In the genomic region with DNA sequence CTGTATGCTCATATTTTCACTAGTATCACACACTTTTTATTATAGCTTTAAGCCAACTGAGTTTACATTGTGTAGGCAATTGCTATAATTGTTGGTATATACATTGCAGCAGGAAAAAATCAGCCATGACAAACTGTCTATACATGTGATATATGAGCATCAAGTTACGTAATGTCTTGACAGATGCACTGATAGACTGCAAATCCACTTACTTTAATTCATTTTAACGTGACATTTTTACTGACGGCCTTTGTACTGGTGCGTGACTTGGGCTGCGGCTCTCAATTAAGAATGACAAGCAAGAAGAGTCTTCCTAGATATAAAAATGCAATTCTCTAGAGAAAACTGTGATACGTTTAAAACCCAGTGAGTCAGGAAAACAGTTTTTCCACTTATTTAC, we compare ENCODE assay signal across 24 cellular contexts.
DNase-seq lines count a peak whose midpoint lies in the region; ATAC-seq, FAIRE-seq and TF ChIP-seq lines count a peak whose summit lies in the region.
"Had no signal": no experiment of that assay in that cellular context is flagged by ENCODE, and none has a peak within 500 bp of the region (broad histone marks: within the 10 kb centered on the region; RNA-seq: fewer than 3 reads in every experiment).

No MANE protein-coding gene starts in this region.

- H3K9ac ChIP-seq in astrocyte (ENCODE audit: low read length): no peak overlapping the region
- H3K9ac ChIP-seq: BLaER1 had no signal

- no TSS peak for BruUV-seq in A673 (replicated peaks; lab: Mats Ljungman, UMichigan)

- H3K9me3 ChIP-seq in A673 (ENCODE audit: low read depth, low read length, poor library complexity, severe bottlenecking): no peaks in the 10 kb centered on the region
- no peaks in the 10 kb centered on the region for H3K9me3 ChIP-seq in astrocyte (ENCODE audit: insufficient read depth, low read depth, low read length)
- H3K9me3 ChIP-seq: BLaER1, HAP-1 had no signal

- H3K4me3 ChIP-seq in A673 (ENCODE audit: low read depth, low read length, poor library complexity, severe bottlenecking) (no peak overlapping the region), astrocyte (ENCODE audit: insufficient read depth, low read depth, low read length) (no peak overlapping the region)
- H3K4me3 ChIP-seq: BLaER1, GM23338, HAP-1 had no signal

- H3K4me3 Mint-ChIP-seq in astrocyte (ENCODE audit: unreplicated experiment): no peak overlapping the region
- no peak overlapping the region for H3K4me3 Mint-ChIP-seq in nephron progenitor cell
- no peak overlapping the region for H3K4me3 Mint-ChIP-seq in naive thymus-derived CD8-positive, alpha-beta T cell
- no peak overlapping the region for H3K4me3 Mint-ChIP-seq in activated CD4-positive, alpha-beta T cell treated with anti-CD3 and anti-CD28 coated beads, Interleukin-2, amount 10 ng/mL, durations not matched to agents 24 days and 14 days
- H3K4me3 Mint-ChIP-seq: B cell; CD4-positive, CD25-positive, alpha-beta regulatory T cell; CD8-positive, alpha-beta T cell; GM23338 had no signal

- no peaks in the 10 kb centered on the region for H3K36me3 ChIP-seq in A673 (ENCODE audit: insufficient read depth, low read length, poor library complexity, severe bottlenecking)
- H3K36me3 ChIP-seq in astrocyte (ENCODE audit: insufficient read depth, low read length): no peaks in the 10 kb centered on the region
- H3K36me3 ChIP-seq: BLaER1, HAP-1 had no signal

- CTCF ChIA-PET in A673 (lab: Charles Lee): no interaction called here

- ATAC-seq in naive thymus-derived CD8-positive, alpha-beta T cell: no peak
- ATAC-seq: CD8-positive, alpha-beta T cell; GM23338 had no signal

- H3K27me3 Mint-ChIP-seq in astrocyte (ENCODE audit: low read depth, unreplicated experiment) (no peaks in the 10 kb centered on the region), nephron progenitor cell (ENCODE audit: low read depth, poor library complexity) (no peaks in the 10 kb centered on the region)
- H3K27me3 Mint-ChIP-seq in naive thymus-derived CD8-positive, alpha-beta T cell: no peaks in the 10 kb centered on the region
- no peaks in the 10 kb centered on the region for H3K27me3 Mint-ChIP-seq in activated CD4-positive, alpha-beta T cell treated with anti-CD3 and anti-CD28 coated beads, Interleukin-2, amount 10 ng/mL, durations not matched to agents 24 days and 14 days
- H3K27me3 Mint-ChIP-seq: B cell; CD4-positive, CD25-positive, alpha-beta regulatory T cell had no signal

- FAIRE-seq in astrocyte (lab: Jason Lieb, UNC): peak; percentile 37
- FAIRE-seq: D721Med, GM12891, GM18507, H54 had no signal

- H3K79me2 ChIP-seq in astrocyte (ENCODE audit: insufficient read depth, low read length): no peaks in the 10 kb centered on the region

- H3K4me1 ChIP-seq in A673 (ENCODE audit: insufficient read depth, low read length, poor library complexity, severe bottlenecking) (no peaks in the 10 kb centered on the region), astrocyte (ENCODE audit: insufficient read depth, low read length) (no peaks in the 10 kb centered on the region)
- H3K4me1 ChIP-seq: BLaER1, HAP-1 had no signal

- intact Hi-C loops in A673 (cut with micrococcal nuclease; ENCODE audit: unreplicated experiment): no loop called here
- intact Hi-C loops in activated CD4-positive, alpha-beta T cell treated with anti-CD3 and anti-CD28 coated beads, Interleukin-2, amount 10 ng/mL, durations not matched to agents 24 days and 14 days (cut with micrococcal nuclease): no loop called here

- H3K27me3 ChIP-seq in A673 (replicated peaks; ENCODE audit: insufficient read depth, low read depth, low read length, poor library complexity) (no peaks in the 10 kb centered on the region), astrocyte (ENCODE audit: insufficient read depth, low read length) (no peaks in the 10 kb centered on the region)

- H3K27ac ChIP-seq in A673 (ENCODE audit: low read depth, low read length, poor library complexity, severe bottlenecking) (no peak overlapping the region), astrocyte (ENCODE audit: low read depth, low read length) (no peak overlapping the region)
- H3K27ac ChIP-seq: BLaER1, C4-2B had no signal

- POLR2A ChIA-PET in A673 (lab: Charles Lee; ENCODE audit: low non-redundant PET): no interaction called here
- POLR2A ChIA-PET in naive thymus-derived CD8-positive, alpha-beta T cell (lab: Charles Lee): no interaction called here

- H3K9me3 Mint-ChIP-seq in astrocyte (ENCODE audit: unreplicated experiment) (no peaks in the 10 kb centered on the region), nephron progenitor cell (peaks cover 14% of the 10 kb centered on the region)
- peaks cover 0 to 7% (median 0%) of the 10 kb centered on the region in 9 donors for H3K9me3 Mint-ChIP-seq in naive thymus-derived CD8-positive, alpha-beta T cell
- no peaks in the 10 kb centered on the region for H3K9me3 Mint-ChIP-seq in activated CD4-positive, alpha-beta T cell treated with anti-CD3 and anti-CD28 coated beads, Interleukin-2, amount 10 ng/mL, durations not matched to agents 24 days and 14 days
- H3K9me3 Mint-ChIP-seq: GM23338 had no signal

- peak; percentile 3 for DNase-seq in A673 (ENCODE audit: low spot score)
- peak; percentile 75 for DNase-seq in NCI-H82 (lab: John Stamatoyannopoulos, UW)
- DNase-seq in astrocyte (ENCODE audit: low read depth): no peak
- peak; percentile 1 for DNase-seq in nephron progenitor cell
- DNase-seq in naive thymus-derived CD8-positive, alpha-beta T cell: no peak
- DNase-seq in activated CD4-positive, alpha-beta T cell treated with anti-CD3 and anti-CD28 coated beads, Interleukin-2, amount 10 ng/mL, durations not matched to agents 24 days and 14 days: no peak
- DNase-seq in activated CD4-positive, alpha-beta T cell treated with anti-CD3 and anti-CD28 coated beads, Interleukin-2, amount 50 U/mL, for 48 hours: no peak
- DNase-seq in ecto neural progenitor cell (ENCODE audit: low spot score): no peak
- DNase-seq: 8988T; CD4-positive, CD25-positive, alpha-beta regulatory T cell; CD8-positive, alpha-beta T cell; DMS 273 treated with DMSO at 0.1 percent for 48 hours; DMS79; EL; GF-D8 had no signal

- H3K36me3 Mint-ChIP-seq in astrocyte (ENCODE audit: low read depth, unreplicated experiment): no peaks in the 10 kb centered on the region
- H3K36me3 Mint-ChIP-seq in nephron progenitor cell (ENCODE audit: low read depth): no peaks in the 10 kb centered on the region
- no peaks in the 10 kb centered on the region for H3K36me3 Mint-ChIP-seq in naive thymus-derived CD8-positive, alpha-beta T cell
- H3K36me3 Mint-ChIP-seq in activated CD4-positive, alpha-beta T cell treated with anti-CD3 and anti-CD28 coated beads, Interleukin-2, amount 10 ng/mL, durations not matched to agents 24 days and 14 days (ENCODE audit: low read depth): no peaks in the 10 kb centered on the region
- H3K36me3 Mint-ChIP-seq: CD4-positive, CD25-positive, alpha-beta regulatory T cell; CD8-positive, alpha-beta T cell had no signal

- H4K20me1 ChIP-seq in astrocyte (ENCODE audit: insufficient read depth, low read length): no peaks in the 10 kb centered on the region
- H4K20me1 ChIP-seq: BLaER1 had no signal

- H3K27ac Mint-ChIP-seq in astrocyte (ENCODE audit: unreplicated experiment): no peak overlapping the region
- H3K27ac Mint-ChIP-seq in nephron progenitor cell: no peak overlapping the region
- H3K27ac Mint-ChIP-seq in naive thymus-derived CD8-positive, alpha-beta T cell: no peak overlapping the region
- no peak overlapping the region for H3K27ac Mint-ChIP-seq in activated CD4-positive, alpha-beta T cell treated with anti-CD3 and anti-CD28 coated beads, Interleukin-2, amount 10 ng/mL, durations not matched to agents 24 days and 14 days
- H3K27ac Mint-ChIP-seq: B cell; CD4-positive, CD25-positive, alpha-beta regulatory T cell; CD8-positive, alpha-beta T cell; GM23338 had no signal

- no peak overlapping the region for H2AFZ ChIP-seq in astrocyte (ENCODE audit: low read depth, low read length)
- H2AFZ ChIP-seq: GM23338 had no signal

- H3K4me1 Mint-ChIP-seq in astrocyte (ENCODE audit: low read depth, unreplicated experiment) (no peaks in the 10 kb centered on the region), nephron progenitor cell (peaks cover 6% of the 10 kb centered on the region)
- no peaks in the 10 kb centered on the region for H3K4me1 Mint-ChIP-seq in naive thymus-derived CD8-positive, alpha-beta T cell
- H3K4me1 Mint-ChIP-seq in activated CD4-positive, alpha-beta T cell treated with anti-CD3 and anti-CD28 coated beads, Interleukin-2, amount 10 ng/mL, durations not matched to agents 24 days and 14 days: no peaks in the 10 kb centered on the region
- H3K4me1 Mint-ChIP-seq: B cell; CD4-positive, CD25-positive, alpha-beta regulatory T cell; GM23338 had no signal

- H3K4me2 ChIP-seq in astrocyte (ENCODE audit: low read length): no peak overlapping the region
- H3K4me2 ChIP-seq: BLaER1, GM23338 had no signal

- TF ChIP-seq CTCF in A673 (conservative IDR thresholded peaks at IDR 0.05; ENCODE audit: low read depth, low read length) (no peak), astrocyte (IDR thresholded peaks at IDR 0.05; ENCODE audit: insufficient read depth, low read depth, low read length) (no peak), nephron progenitor cell (IDR thresholded peaks at IDR 0.05) (no peak)

Comparison
In these comparisons a context has a peak if more than half of its experiments do, and no peak if none do; other contexts are left out.
1. DNase-seq: peak in A673 (single experiment), NCI-H82 (single experiment) and nephron progenitor cell (single experiment); none in astrocyte (single experiment), naive thymus-derived CD8-positive, alpha-beta T cell (0 of 10), activated CD4-positive, alpha-beta T cell treated with anti-CD3 and anti-CD28 coated beads, Interleukin-2, amount 10 ng/mL, durations not matched to agents 24 days and 14 days (single experiment), activated CD4-positive, alpha-beta T cell treated with anti-CD3 and anti-CD28 coated beads, Interleukin-2, amount 50 U/mL, for 48 hours (0 of 2) and ecto neural progenitor cell (single experiment).